Comparison of ENCODE assay signal across 8 cellular contexts in genomic region chrX:51496501-51497291, GRCh38. TPM values are rescaled to one million over a fixed set of nuclear protein-coding genes. Genes with fewer than 3 reads are reported as not detected.
DNase-seq lines count a peak whose midpoint lies in the region; ATAC-seq and TF ChIP-seq lines count a peak whose summit lies in the region.

TSS of gene NUDT11 (minus strand) at chrX:51496592. CDS start at chrX:51496444, 148 bp downstream.

- no peaks in the 10 kb centered on the region for H3K9me3 ChIP-seq in CD8-positive, alpha-beta T cell (ENCODE audit: low read length)
- H3K9me3 ChIP-seq in SK-N-MC (ENCODE audit: low read depth, low read length) (no peaks in the 10 kb centered on the region), iPS-15b (ENCODE audit: control insufficient read depth, insufficient read depth, low read length) (no peaks in the 10 kb centered on the region)

- H3K4me3 Mint-ChIP-seq in CD8-positive, alpha-beta T cell = peak within 1 kb of the TSS; percentile 87

- POLR2A ChIA-PET in CD8-positive, alpha-beta T cell (lab: Charles Lee) = no interaction called here

- peaks cover 1% of the 10 kb centered on the region for H3K36me3 Mint-ChIP-seq in CD8-positive, alpha-beta T cell

- H3K36me3 ChIP-seq in CD8-positive, alpha-beta T cell (ENCODE audit: insufficient read depth, low read length) = no peaks in the 10 kb centered on the region
- H3K36me3 ChIP-seq in SK-N-MC (ENCODE audit: insufficient read depth, low read length) (peaks cover 8% of the 10 kb centered on the region), iPS-15b (ENCODE audit: control insufficient read depth, insufficient read depth, low read length) (no peaks in the 10 kb centered on the region)

- H3K27me3 ChIP-seq in CD8-positive, alpha-beta T cell (ENCODE audit: insufficient read depth, low read length) = no peaks in the 10 kb centered on the region
- no peaks in the 10 kb centered on the region for H3K27me3 ChIP-seq in iPS-15b (ENCODE audit: control insufficient read depth, insufficient read depth, low read length)

- peaks cover 23% of the 10 kb centered on the region for H3K27me3 Mint-ChIP-seq in CD8-positive, alpha-beta T cell (ENCODE audit: low read depth)

- peak; percentile 75 for ATAC-seq in CD8-positive, alpha-beta T cell
- peak; percentile 54 for ATAC-seq in HG02588 (IDR thresholded peaks at IDR 0.05; ENCODE audit: unreplicated experiment)
- ATAC-seq in HG02870 (IDR thresholded peaks at IDR 0.05; ENCODE audit: unreplicated experiment) = no peak

- no peak for TF ChIP-seq CTCF in CD8-positive, alpha-beta T cell (IDR thresholded peaks at IDR 0.05)

- peak in 6 of 7 experiments; percentile 2 to 51 (median 24) for DNase-seq in CD8-positive, alpha-beta T cell
- no peak for DNase-seq in SK-N-MC (ENCODE audit: low read depth, low spot score)
- DNase-seq in astrocyte of the hippocampus (ENCODE audit: low read depth, low spot score) = peak; percentile 88
- no peak for DNase-seq in COR-L47 (lab: John Stamatoyannopoulos, UW)

- intact Hi-C loops in CD8-positive, alpha-beta T cell (cut with DNase I, micrococcal nuclease) = no loop called here

- H3K4me1 ChIP-seq in CD8-positive, alpha-beta T cell (ENCODE audit: insufficient read depth, low read length) = no peaks in the 10 kb centered on the region
- H3K4me1 ChIP-seq in iPS-15b (ENCODE audit: control insufficient read depth, insufficient read depth, low read length) = no peaks in the 10 kb centered on the region

- CTCF ChIA-PET in CD8-positive, alpha-beta T cell (lab: Charles Lee) = no interaction called here

- H3K27ac Mint-ChIP-seq in CD8-positive, alpha-beta T cell = peak within 1 kb of the TSS; percentile 72

- H3K9me3 Mint-ChIP-seq in CD8-positive, alpha-beta T cell = no peaks in the 10 kb centered on the region

- H3K27ac ChIP-seq in CD8-positive, alpha-beta T cell (ENCODE audit: low read depth, low read length) = no peak within 1 kb of the TSS
- peak within 1 kb of the TSS; percentile 25; the same call in 1 of the 2 replicates for H3K27ac ChIP-seq in SK-N-MC
- H3K27ac ChIP-seq in skin epidermis = peak within 1 kb of the TSS in 2 of 21 experiments; percentile 26 to 37

- H3K4me3 ChIP-seq in CD8-positive, alpha-beta T cell (ENCODE audit: low read depth, low read length) = peak within 1 kb of the TSS; percentile 45
- H3K4me3 ChIP-seq in SK-N-MC (peak within 1 kb of the TSS; percentile 80), iPS-15b (ENCODE audit: low read depth, low read length) (peak within 1 kb of the TSS; percentile 83), skin epidermis (peak within 1 kb of the TSS; percentile 29 to 53 (median 39))

- H3K9ac ChIP-seq in SK-N-MC (ENCODE audit: insufficient read length) (peak within 1 kb of the TSS; percentile 72), iPS-15b (ENCODE audit: low read depth, low read length) (peak within 1 kb of the TSS; percentile 73)

- H3K4me1 Mint-ChIP-seq in CD8-positive, alpha-beta T cell (ENCODE audit: low read depth) = peaks cover 16% of the 10 kb centered on the region

RNA-seq across cellular contexts. Expression of gene NUDT11, which starts in this region (rescaled TPM):
- total RNA-seq in CD8-positive, alpha-beta T cell = 1 to 10 TPM; 1.6 to 2.1 TPM

Comparison
In these comparisons a context has a peak if more than half of its experiments do, and no peak if none do; other contexts are left out.
1. DNase-seq: peak in CD8-positive, alpha-beta T cell (6 of 7) and astrocyte of the hippocampus (single experiment); none in SK-N-MC (single experiment) and COR-L47 (single experiment).
2. Peak in every context shown above with its lines, with median percentiles within 50 percentile points of each other: H3K4me3 ChIP-seq.